In the genomic region with DNA sequence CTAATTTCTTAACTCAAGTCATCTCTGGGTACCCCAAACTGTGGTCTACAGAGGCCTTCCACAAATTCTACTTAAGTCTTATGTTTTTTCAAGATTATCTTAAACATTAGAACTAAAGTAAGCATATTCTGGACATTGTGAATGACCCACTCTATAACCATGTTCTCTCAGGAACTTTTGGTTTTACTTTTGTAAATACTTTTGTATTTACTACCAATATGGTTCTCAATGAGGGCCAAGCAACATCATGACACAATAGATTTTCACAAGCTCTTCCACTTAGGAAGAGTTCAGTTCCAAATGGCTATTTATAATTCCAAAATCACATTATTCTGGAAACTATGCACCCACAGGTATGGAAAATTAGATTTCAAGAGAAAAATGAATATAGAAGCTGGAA, we compare ENCODE assay signal across 18 cellular contexts. TPM values are rescaled to one million over a fixed set of nuclear protein-coding genes. Genes with fewer than 3 reads are reported as not detected.
DNase-seq lines count a peak whose midpoint lies in the region; ATAC-seq and TF ChIP-seq lines count a peak whose summit lies in the region.
"Had no signal": no experiment of that assay in that cellular context is flagged by ENCODE, and none has a peak within 500 bp of the region (broad histone marks: within the 10 kb centered on the region; RNA-seq: fewer than 3 reads in every experiment).

No MANE protein-coding gene starts in this region.

- TF ChIP-seq CTCF in AG10803 (conservative IDR thresholded peaks at IDR 0.05; ENCODE audit: low read length) (no peak), fibroblast of mammary gland (conservative IDR thresholded peaks at IDR 0.05; ENCODE audit: control insufficient read depth, insufficient read depth, low read depth, low read length) (no peak), prostate gland (IDR thresholded peaks at IDR 0.05) (no peak)

- H3K36me3 ChIP-seq in prostate gland: no peaks in the 10 kb centered on the region

- ATAC-seq in GM18870 (IDR thresholded peaks at IDR 0.05; ENCODE audit: unreplicated experiment) (peak; percentile 41), HG03045 (IDR thresholded peaks at IDR 0.05; ENCODE audit: unreplicated experiment) (peak; percentile 53)

- DNase-seq in AG10803 (ENCODE audit: low read depth): peak; percentile 26
- DNase-seq in fibroblast of mammary gland (ENCODE audit: low read depth): peak; percentile 16
- DNase-seq in SW480 (ENCODE audit: low spot score): no peak
- no peak for DNase-seq in SKM-1 (lab: John Stamatoyannopoulos, UW; ENCODE audit: unreplicated experiment)
- DNase-seq in putamen (ENCODE audit: low spot score): no peak
- no peak for DNase-seq in prostate gland (ENCODE audit: low spot score)
- DNase-seq: CD8-positive, alpha-beta memory T cell; GOT3; NCI-H1417 treated with DMSO at 0.1 percent for 48 hours; NCI-H1930; NCI-H510A; NCI-H774; Right ventricle myocardium superior; T-helper 1 cell had no signal

- no peaks in the 10 kb centered on the region for H3K9me3 ChIP-seq in prostate gland

- no peak for TF ChIP-seq POLR2A in prostate gland (IDR thresholded peaks at IDR 0.05)

- H3K4me3 ChIP-seq in AG10803 (ENCODE audit: low read length) (no peak overlapping the region), fibroblast of mammary gland (ENCODE audit: control insufficient read depth, low read depth, low read length) (no peak overlapping the region), prostate gland (no peak overlapping the region)
- H3K4me3 ChIP-seq: BLaER1 had no signal

- H3K27ac ChIP-seq in prostate gland: no peak overlapping the region
- H3K27ac ChIP-seq: BLaER1, KMS-11 had no signal

- intact Hi-C loops in prostate gland (cut with DNase I): no loop called here

- no peaks in the 10 kb centered on the region for H3K4me1 ChIP-seq in prostate gland (replicated peaks)
- H3K4me1 ChIP-seq: BLaER1 had no signal

- no peaks in the 10 kb centered on the region for H3K27me3 ChIP-seq in prostate gland (replicated peaks; ENCODE audit: insufficient read depth)
- H3K27me3 ChIP-seq: BLaER1 had no signal

RNA-seq across cellular contexts. Expression of a gene that starts 10.8 kb away (rescaled TPM):
- total RNA-seq in prostate gland: 1 to 10 TPM in 1 of 2 donors, under 1 TPM in 1; 0.27 to 2.4 TPM

Comparison
In these comparisons a context has a peak if more than half of its experiments do, and no peak if none do; other contexts are left out.
1. DNase-seq: peak in AG10803 (single experiment) and fibroblast of mammary gland (single experiment); none in SW480 (single experiment), SKM-1 (single experiment), putamen (single experiment) and prostate gland (single experiment).